Comparison of ENCODE assay signal across 8 cellular contexts in genomic region chr20:34956041-34956458, GRCh38. TPM values are rescaled to one million over a fixed set of nuclear protein-coding genes. Genes with fewer than 3 reads are reported as not detected.
A peak's percentile ranks its signal among the peaks of the same experiment; 100 is the strongest.
DNase-seq lines count a peak whose midpoint lies in the region; ATAC-seq, FAIRE-seq and TF ChIP-seq lines count a peak whose summit lies in the region.

No MANE protein-coding gene starts in this region.

- no peak for TF ChIP-seq CTCF in astrocyte (IDR thresholded peaks at IDR 0.05; ENCODE audit: insufficient read depth, low read depth, low read length)
- peak in 1 of 4 donors; percentile 28 for TF ChIP-seq CTCF in right lobe of liver (IDR thresholded peaks at IDR 0.05)
- TF ChIP-seq CTCF in tibial nerve (IDR thresholded peaks at IDR 0.05), result peak in 2 of 5 experiments; percentile 4 to 17

- peaks cover 17% of the 10 kb centered on the region for H3K4me1 ChIP-seq in astrocyte (ENCODE audit: insufficient read depth, low read length)
- peaks cover 0 to 13% (median 2%) of the 10 kb centered on the region in 4 donors for H3K4me1 ChIP-seq in right lobe of liver
- H3K4me1 ChIP-seq in tibial nerve, result peaks cover 0 to 18% (median 0%) of the 10 kb centered on the region in 4 donors

- peaks cover 32% of the 10 kb centered on the region for H3K4me1 Mint-ChIP-seq in activated T-cell treated with anti-CD3 and anti-CD28 coated beads, Interleukin-2, amount 50 U/mL, for 72 hours (ENCODE audit: low read depth)
- peaks cover 15% of the 10 kb centered on the region for H3K4me1 Mint-ChIP-seq in astrocyte (ENCODE audit: low read depth, unreplicated experiment)

- no peaks in the 10 kb centered on the region for H3K36me3 ChIP-seq in astrocyte (ENCODE audit: insufficient read depth, low read length)
- no peaks in the 10 kb centered on the region for H3K36me3 ChIP-seq in right lobe of liver
- H3K36me3 ChIP-seq in tibial nerve, result peaks cover 0 to 8% (median 0%) of the 10 kb centered on the region in 3 donors

- no peak for FAIRE-seq in astrocyte (lab: Jason Lieb, UNC)

- H3K36me3 Mint-ChIP-seq in activated T-cell treated with anti-CD3 and anti-CD28 coated beads, Interleukin-2, amount 50 U/mL, for 72 hours (ENCODE audit: insufficient read depth in 2 of 2), result peaks cover 0 to 7% of the 10 kb centered on the region in 2 donors
- peaks cover 9% of the 10 kb centered on the region for H3K36me3 Mint-ChIP-seq in astrocyte (ENCODE audit: low read depth, unreplicated experiment)

- H3K4me2 ChIP-seq in astrocyte (ENCODE audit: low read length), result peak overlapping the region; percentile 94

- no peaks in the 10 kb centered on the region for H3K27me3 Mint-ChIP-seq in activated T-cell treated with anti-CD3 and anti-CD28 coated beads, Interleukin-2, amount 50 U/mL, for 72 hours (ENCODE audit: low read depth)
- H3K27me3 Mint-ChIP-seq in astrocyte (ENCODE audit: low read depth, unreplicated experiment), result peaks cover 7% of the 10 kb centered on the region

- H3K27ac ChIP-seq in astrocyte (ENCODE audit: low read depth, low read length) (peak overlapping the region; percentile 88), right lobe of liver (peak overlapping the region; percentile 79 to 90 (median 88)), tibial nerve (peak overlapping the region; percentile 81 to 92 (median 87))

- TF ChIP-seq POLR2A in right lobe of liver (IDR thresholded peaks at IDR 0.05) (no peak), tibial nerve (IDR thresholded peaks at IDR 0.05) (no peak)

- H3K9me3 Mint-ChIP-seq in activated T-cell treated with anti-CD3 and anti-CD28 coated beads, Interleukin-2, amount 50 U/mL, for 72 hours, result no peaks in the 10 kb centered on the region
- H3K9me3 Mint-ChIP-seq in astrocyte (ENCODE audit: unreplicated experiment), result peaks cover 16% of the 10 kb centered on the region

- WGBS in right lobe of liver (ENCODE audit: insufficient coverage, low coverage, low lambda C conversion rate, missing lambda C conversion rate), result 16% methylated on average over 4 of the region's 6 CpGs
- WGBS in tibial nerve, 2 donors, result 8 to 13% methylated on average over 6 of the region's 6 CpGs

- peak overlapping the region; percentile 89 to 99 for H3K4me3 Mint-ChIP-seq in activated T-cell treated with anti-CD3 and anti-CD28 coated beads, Interleukin-2, amount 50 U/mL, for 72 hours
- H3K4me3 Mint-ChIP-seq in astrocyte (ENCODE audit: unreplicated experiment), result peak overlapping the region; percentile 97

- no peaks in the 10 kb centered on the region for H3K27me3 ChIP-seq in astrocyte (ENCODE audit: insufficient read depth, low read length)
- H3K27me3 ChIP-seq in right lobe of liver, result no peaks in the 10 kb centered on the region
- no peaks in the 10 kb centered on the region for H3K27me3 ChIP-seq in tibial nerve

- H3K9ac ChIP-seq in astrocyte (ENCODE audit: low read length), result peak overlapping the region; percentile 90

- H3K79me2 ChIP-seq in astrocyte (ENCODE audit: insufficient read depth, low read length), result peaks cover 11% of the 10 kb centered on the region

- no peaks in the 10 kb centered on the region for H3K9me3 ChIP-seq in astrocyte (ENCODE audit: insufficient read depth, low read depth, low read length)
- no peaks in the 10 kb centered on the region for H3K9me3 ChIP-seq in right lobe of liver
- H3K9me3 ChIP-seq in tibial nerve, result no peaks in the 10 kb centered on the region

- intact Hi-C loops in right lobe of liver (cut with DNase I) (loop anchor here (5.0 kb wide), 1 partner anchor 84 kb away; the partner anchor contains the start of gene GGT7 (in 2 of the 2)), head of caudate nucleus (cut with DNase I) (loop anchor here (5.0 kb wide), 2 partner anchors 84 to 136 kb away; partner anchors contain the start of genes GGT7 and TRPC4AP)

- peak overlapping the region; percentile 76 for H2AFZ ChIP-seq in astrocyte (ENCODE audit: low read depth, low read length)

- H3K4me3 ChIP-seq in astrocyte (ENCODE audit: insufficient read depth, low read depth, low read length) (peak overlapping the region; percentile 77), right lobe of liver (peak overlapping the region; percentile 63 to 71 (median 66)), tibial nerve (peak overlapping the region; percentile 39 to 86 (median 52))

- H4K20me1 ChIP-seq in astrocyte (ENCODE audit: insufficient read depth, low read length), result no peaks in the 10 kb centered on the region

- no peak for DNase-seq in activated T-cell treated with anti-CD3 and anti-CD28 coated beads, Interleukin-2, amount 50 U/mL, for 72 hours
- DNase-seq in activated T-cell treated with anti-CD3 and anti-CD28 coated beads for 4 hours, result no peak
- DNase-seq in astrocyte (ENCODE audit: low read depth), result no peak
- DNase-seq in right lobe of liver, result no peak
- no peak for DNase-seq in tibial nerve (ENCODE audit: low spot score in 2 of 2)
- no peak for DNase-seq in head of caudate nucleus
- no peak for DNase-seq in H4 (ENCODE audit: low spot score)

- no peak for TF ChIP-seq EP300 in tibial nerve (IDR thresholded peaks at IDR 0.05)

- no peak for ATAC-seq in activated T-cell treated with anti-CD3 and anti-CD28 coated beads, Interleukin-2, amount 50 U/mL, for 72 hours (replicated peaks in 1 of 2)
- ATAC-seq in right lobe of liver (no peak), HG02642 (IDR thresholded peaks at IDR 0.05; ENCODE audit: poor library complexity, unreplicated experiment) (no peak)

- peak overlapping the region; percentile 76 for H3K27ac Mint-ChIP-seq in activated T-cell treated with anti-CD3 and anti-CD28 coated beads, Interleukin-2, amount 50 U/mL, for 72 hours
- H3K27ac Mint-ChIP-seq in astrocyte (ENCODE audit: unreplicated experiment), result peak overlapping the region; percentile 98

RNA-seq across cellular contexts. Expression of gene MYH7B, which starts 0.4 kb away (rescaled TPM):
- total RNA-seq in activated T-cell treated with anti-CD3 and anti-CD28 coated beads, Interleukin-2, amount 50 U/mL, for 72 hours, result 1 to 10 TPM in 1 of 2 donors, under 1 TPM in 1; 0.46 to 1.2 TPM
- total RNA-seq in astrocyte (0.05 and 0.11 TPM in 2 replicates), right lobe of liver (1 to 10 TPM in 1 of 6 experiments, under 1 TPM in 4, not detected in 1; 0.11 to 1.0 (median 0.39) TPM), tibial nerve (1 to 10 TPM; 3.3 to 5.3 (median 4.0) TPM)
- 0.62 TPM in 1 of 2 replicates, not detected in the other for total RNA-seq in H4 (2014; rRNA removed; shearing (Covaris generic))

RNA-seq across cellular contexts. Expression of gene GSS, which starts 0.4 kb away (rescaled TPM):
- total RNA-seq in activated T-cell treated with anti-CD3 and anti-CD28 coated beads, Interleukin-2, amount 50 U/mL, for 72 hours, result 10 to 100 TPM; 60.6 to 66.0 TPM
- total RNA-seq in astrocyte (44.6 and 46.4 TPM in 2 replicates), right lobe of liver (10 to 100 TPM; 25.9 to 63.6 (median 31.7) TPM), tibial nerve (10 to 100 TPM; 28.8 to 61.6 (median 47.0) TPM)
- total RNA-seq in H4 (2014; rRNA removed; shearing (Covaris generic)), result 67.0 and 72.4 TPM in 2 replicates
